ENCODE assay signal across 8 cellular contexts in genomic region chr10:115093286-115093775, GRCh38. TPM values are rescaled to one million over a fixed set of nuclear protein-coding genes. Genes with fewer than 3 reads are reported as not detected.
DNase-seq lines count a peak whose midpoint lies in the region; ATAC-seq, FAIRE-seq and TF ChIP-seq lines count a peak whose summit lies in the region.

ATRNL1 (plus strand) TSS chr10:115093365; CDS start chr10:115093751, 386 bp downstream.

- H3K4ac ChIP-seq in H1 (replicated peaks; ENCODE audit: insufficient read length, low read depth, low read length) = no peak within 1 kb of the TSS
- H3K4ac ChIP-seq in mesendoderm (ENCODE audit: low read depth, low read length) = peak within 1 kb of the TSS; percentile 83

- DNase-seq in D341Med (ENCODE audit: low spot score) (peak; percentile 68), SJSA1 (ENCODE audit: low read depth in 1 of 2, low spot score in 2 of 2) (peak; percentile 48 to 64), H1 (ENCODE audit: low read depth in 1 of 2, low spot score in 2 of 2) (peak in 1 of 2 experiments; percentile 82), mesendoderm (peak; percentile 77), ureter (ENCODE audit: low spot score) (no peak)
- DNase-seq in effector CD4-positive, alpha-beta T cell = no peak

- H3K27me3 ChIP-seq in SJSA1 (replicated peaks) = no peaks in the 10 kb centered on the region
- peaks cover 0 to 20% (median 10%) of the 10 kb centered on the region in 4 experiments; a peak in 4 of 7 replicates for H3K27me3 ChIP-seq in H1 (replicated peaks in 1 of 4; ENCODE audit: control insufficient read depth in 3 of 4, extremely low read depth in 1 of 4, insufficient read depth in 3 of 4, low read length in 3 of 4)
- no peaks in the 10 kb centered on the region for H3K27me3 ChIP-seq in mesendoderm (ENCODE audit: insufficient read depth, low read length, poor library complexity)

- H2BK12ac ChIP-seq in H1 (ENCODE audit: low read depth, low read length) = peak within 1 kb of the TSS; percentile 91; the same call in 1 of the 2 replicates

- no peak within 1 kb of the TSS for H3K23ac ChIP-seq in H1 (ENCODE audit: insufficient read length)
- peak within 1 kb of the TSS; percentile 18 for H3K23ac ChIP-seq in mesendoderm (ENCODE audit: low read length)

- no peak within 1 kb of the TSS for H3K14ac ChIP-seq in H1 (ENCODE audit: insufficient read length)

- H2BK120ac ChIP-seq in H1 (replicated peaks; ENCODE audit: low read depth, low read length) (peak within 1 kb of the TSS; percentile 50), mesendoderm (ENCODE audit: low read depth, low read length) (peak within 1 kb of the TSS; percentile 46)

- H4K5ac ChIP-seq in H1 (ENCODE audit: insufficient read length, low read depth, low read length) = peak within 1 kb of the TSS; percentile 51
- H4K5ac ChIP-seq in mesendoderm (ENCODE audit: low read length) = no peak within 1 kb of the TSS

- ATAC-seq in GM19351 (IDR thresholded peaks at IDR 0.05; ENCODE audit: unreplicated experiment) (peak; percentile 70), HG03342 (IDR thresholded peaks at IDR 0.05; ENCODE audit: unreplicated experiment) (peak; percentile 75)

- FAIRE-seq in H1 (lab: Jason Lieb, UNC) = no peak

- H3K79me1 ChIP-seq in H1 (ENCODE audit: low read depth, low read length) (no peaks in the 10 kb centered on the region), mesendoderm (ENCODE audit: low read length) (peaks cover 2% of the 10 kb centered on the region)

- WGBS in H1 (ENCODE audit: extremely low coverage in 1 of 2, insufficient coverage in 1 of 2, insufficient read length in 1 of 2, insufficient replicate concordance in 2 of 2, low coverage in 1 of 2, low lambda C conversion rate in 2 of 2, missing lambda C conversion rate in 1 of 2), 2 experiments = 1% methylated on average over 32 of the region's 70 CpGs; no CpG with 5 or more reads in 1 of the 2 experiments
- no CpG with 5 or more reads among the region's 70 CpGs for WGBS in mesendoderm (ENCODE audit: extremely low coverage, insufficient coverage, low lambda C conversion rate)

- H3K4me1 ChIP-seq in SJSA1 (replicated peaks) (peaks cover 16% of the 10 kb centered on the region), H1 (replicated peaks in 1 of 4; ENCODE audit: control insufficient read depth in 3 of 4, insufficient read depth in 4 of 4, low read length in 3 of 4) (peaks cover 0 to 8% (median under 1%) of the 10 kb centered on the region in 4 experiments; a peak in 3 of 7 replicates), mesendoderm (ENCODE audit: control insufficient read depth, low read depth, low read length) (peaks cover 2% of the 10 kb centered on the region)

- H4K8ac ChIP-seq in H1 (ENCODE audit: extremely low read depth, insufficient read depth, low read length) = peak within 1 kb of the TSS; percentile 89
- peak within 1 kb of the TSS; percentile 87 for H4K8ac ChIP-seq in mesendoderm (ENCODE audit: low read depth, low read length)

- CTCF ChIA-PET in H1 (lab: Charles Lee; ENCODE audit: partially characterized antibody) = interaction anchor here (0.7 to 3.6 kb wide), 4 partner anchors 11 to 217 kb away, joined by 3 to 19 read pairs (median 3); no protein-coding TSS in a partner anchor

- peak within 1 kb of the TSS; percentile 88 to 89 for H3K4me2 ChIP-seq in H1 (ENCODE audit: insufficient read depth in 1 of 2, low read depth in 2 of 2, low read length in 2 of 2)
- peak within 1 kb of the TSS; percentile 84 for H3K4me2 ChIP-seq in mesendoderm (ENCODE audit: low read length)

- no peak for TF ChIP-seq RAD21 in H1 (IDR thresholded peaks at IDR 0.05 in 1 of 2, conservative IDR thresholded peaks at IDR 0.05 in 1 of 2; ENCODE audit: low read depth in 2 of 2, low read length in 2 of 2)

- H3K4me3 ChIP-seq in SJSA1 (peak within 1 kb of the TSS; percentile 95), H1 (ENCODE audit: extremely low read depth in 1 of 4, insufficient read depth in 2 of 4, low read depth in 3 of 4, low read length in 4 of 4) (peak within 1 kb of the TSS; percentile 70 to 95 (median 78)), mesendoderm (ENCODE audit: low read length) (peak within 1 kb of the TSS; percentile 81)

- TF ChIP-seq CTCF in H1 (IDR thresholded peaks at IDR 0.05; ENCODE audit: control extremely low read depth in 1 of 3, insufficient read depth in 1 of 3, low read depth in 1 of 3, low read length in 3 of 3) = no peak

- H3K18ac ChIP-seq in H1 (ENCODE audit: extremely low read depth, low read length) = peak within 1 kb of the TSS; percentile 83
- H3K18ac ChIP-seq in mesendoderm (ENCODE audit: low read length) = peak within 1 kb of the TSS; percentile 79

- no peak for TF ChIP-seq EP300 in H1 (IDR thresholded peaks at IDR 0.05; ENCODE audit: borderline replicate concordance in 1 of 2, low read depth in 2 of 2, low read length in 2 of 2)

- H2BK5ac ChIP-seq in H1 (ENCODE audit: low read depth, low read length) (no peak within 1 kb of the TSS), mesendoderm (ENCODE audit: low read length) (peak within 1 kb of the TSS; percentile 73)

- H3K56ac ChIP-seq in H1 (replicated peaks; ENCODE audit: insufficient read length, low read depth, low read length) (no peak within 1 kb of the TSS), mesendoderm (ENCODE audit: low read length) (peak within 1 kb of the TSS; percentile 94)

- no peak within 1 kb of the TSS for H2BK15ac ChIP-seq in H1 (ENCODE audit: low read length)
- no peak within 1 kb of the TSS for H2BK15ac ChIP-seq in mesendoderm (replicated peaks; ENCODE audit: low read depth)

- peak within 1 kb of the TSS; percentile 42 for H4K91ac ChIP-seq in H1 (replicated peaks; ENCODE audit: insufficient read length, low read length)

- peaks cover 0 to 2% of the 10 kb centered on the region in 2 experiments for H4K20me1 ChIP-seq in H1 (replicated peaks in 1 of 2; ENCODE audit: control insufficient read depth in 1 of 2, insufficient read depth in 2 of 2, low read length in 2 of 2)

- peaks cover 6% of the 10 kb centered on the region; the same call in 1 of the 2 replicates for H3K36me3 ChIP-seq in SJSA1
- no peaks in the 10 kb centered on the region for H3K36me3 ChIP-seq in H1 (ENCODE audit: control insufficient read depth in 2 of 4, insufficient read depth in 4 of 4, low read length in 3 of 4)
- no peaks in the 10 kb centered on the region for H3K36me3 ChIP-seq in mesendoderm (ENCODE audit: control insufficient read depth, insufficient read depth, low read length)

- H2AFZ ChIP-seq in H1 (ENCODE audit: low read length) = peak within 1 kb of the TSS; percentile 28

- H3K9me3 ChIP-seq in SJSA1 (replicated peaks) (no peaks in the 10 kb centered on the region), H1 (ENCODE audit: insufficient read depth in 2 of 2, low read depth in 1 of 2, low read length in 1 of 2) (no peaks in the 10 kb centered on the region)

- peaks cover 7% of the 10 kb centered on the region; the same call in 1 of the 2 replicates for H3K23me2 ChIP-seq in H1 (ENCODE audit: low read depth, low read length)

- POLR2A ChIA-PET in H1 (lab: Charles Lee; ENCODE audit: partially characterized antibody) = interaction anchor here (1.4 kb wide), 1 partner anchor 47 kb away, joined by 3 read pairs; no protein-coding TSS in a partner anchor

- H3K79me2 ChIP-seq in H1 (ENCODE audit: control insufficient read depth in 1 of 2, insufficient read depth in 2 of 2, low read length in 2 of 2) = 0 out of 4 replicates have a peak, but pooled peaks cover 0 to 7% of the 10 kb centered on the region in 2 experiments
- H3K79me2 ChIP-seq in mesendoderm (ENCODE audit: control insufficient read depth, insufficient read depth, low read length) = no peaks in the 10 kb centered on the region

- H3K27ac ChIP-seq in SJSA1 (peak within 1 kb of the TSS; percentile 88), H1 (ENCODE audit: low read depth, low read length) (peak within 1 kb of the TSS; percentile 58; the same call in 1 of the 2 replicates), mesendoderm (ENCODE audit: low read depth, low read length) (peak within 1 kb of the TSS; percentile 83)

- peak within 1 kb of the TSS; percentile 61 to 92 (median 72) for H3K9ac ChIP-seq in H1 (replicated peaks in 1 of 4; ENCODE audit: extremely low read depth in 1 of 4, low read depth in 3 of 4, low read length in 3 of 4)
- peak within 1 kb of the TSS; percentile 61 for H3K9ac ChIP-seq in mesendoderm (ENCODE audit: low read length)

- H2BK20ac ChIP-seq in H1 (ENCODE audit: low read length) = no peak within 1 kb of the TSS

- H2AK5ac ChIP-seq in H1 (ENCODE audit: low read depth, low read length) (no peak within 1 kb of the TSS), mesendoderm (ENCODE audit: low read length) (no peak within 1 kb of the TSS)

- TF ChIP-seq POLR2A in H1 (IDR thresholded peaks at IDR 0.05; ENCODE audit: control extremely low read depth in 1 of 2, low read depth in 2 of 2, low read length in 2 of 2) = 0 out of 3 replicates have a peak, but pooled peaks of 1 of the 2 experiments have one; percentile 22

TF ChIP-seq in H1, 55 proteins besides CTCF, POLR2A, EP300 and RAD21:
- TF ChIP-seq TAF1 (IDR thresholded peaks at IDR 0.05; ENCODE audit: low read depth, low read length) (peak; percentile 62), SRF (IDR thresholded peaks at IDR 0.05; ENCODE audit: low read depth, low read length) (no peak), KDM4A (IDR thresholded peaks at IDR 0.05; ENCODE audit: low read depth, low read length, severe bottlenecking) (peak; percentile 74), YY1 (IDR thresholded peaks at IDR 0.05; ENCODE audit: low read depth, low read length) (no peak), TBP (IDR thresholded peaks at IDR 0.05; ENCODE audit: low read depth, low read length) (peak; percentile 10; the same call in 1 of the 2 replicates), PHF8 (conservative IDR thresholded peaks at IDR 0.05; ENCODE audit: low read depth, low read length) (peak; percentile 66), SIN3A (conservative IDR thresholded peaks at IDR 0.05 in 1 of 2, IDR thresholded peaks at IDR 0.05 in 1 of 2; ENCODE audit: low read depth in 1 of 2, low read length in 2 of 2) (peak in 1 of 2 experiments; percentile 42; a peak in 1 of 4 replicates)

RNA-seq across cellular contexts. Expression of gene ATRNL1, which starts in this region (rescaled TPM):
- total RNA-seq in SJSA1 (2014; rRNA removed; shearing (Covaris generic)) = 32.1 and 36.2 TPM in 2 replicates
- 17.6 and 18.4 TPM in 2 replicates for total RNA-seq in H1 (2021; fragmentation: NEBNext Ultra II Directional; extraction: Animal tissue kit (Norgen Biotek cat#: 25700))
- polyA plus RNA-seq in H1 (2011; rRNA removed) = 2.9 and 5.1 TPM in 2 replicates
- polyA plus RNA-seq in H1 (2011; cell fraction: cytosol; rRNA removed) = 5.8 TPM
- polyA plus RNA-seq in H1 (2011; cell fraction: nucleus; rRNA removed) = 3.9 TPM
- polyA plus RNA-seq in H1 (2012, experiment 1 of 2) = 4.6 to 6.0 TPM (median 5.0 TPM) in 4 replicates
- polyA plus RNA-seq in H1 (2012, experiment 2 of 2) = 2.0 TPM
- 6.0 TPM for polyA plus RNA-seq in H1 (2013, experiment 1 of 2)
- 6.0 TPM for polyA plus RNA-seq in H1 (2013, experiment 2 of 2)
- 41.0 and 57.2 TPM in 2 replicates for polyA minus RNA-seq in H1 (2011; rRNA and poly(A)+ RNA removed)
- polyA minus RNA-seq in H1 (2011; cell fraction: cytosol; rRNA and poly(A)+ RNA removed) = 22.3 TPM
- polyA minus RNA-seq in H1 (2011; cell fraction: nucleus; rRNA and poly(A)+ RNA removed) = 122 TPM
- 5.6 TPM for polyA plus RNA-seq in mesendoderm (2013, experiment 1 of 2)
- 4.7 TPM for polyA plus RNA-seq in mesendoderm (2013, experiment 2 of 2)
- 18.4 TPM for total RNA-seq in ureter

Comparison
In these comparisons a context has a peak if more than half of its experiments do, and no peak if none do; other contexts are left out.
1. DNase-seq: peak in D341Med (single experiment), SJSA1 (2 of 2) and mesendoderm (single experiment); none in ureter (single experiment) and effector CD4-positive, alpha-beta T cell (single experiment).
2. Peak in every context shown above with its lines, with median percentiles within 50 percentile points of each other: H3K27ac ChIP-seq and H3K4me3 ChIP-seq.